ENCODE assay signal across 1 cellular context in genomic region chr5:179819296-179820126, GRCh38.
TF ChIP-seq lines count a peak whose summit lies in the region.

No MANE protein-coding gene starts in this region.

TF ChIP-seq in HepG2, 621 proteins besides CTCF, POLR2A, EP300 and RAD21 (continued from another document and continues in another):
- no peak; the same call in 1 of the 2 replicates for TF ChIP-seq ZNF569 (CRISPR knock-in tag; IDR thresholded peaks at IDR 0.05; ENCODE audit: borderline replicate concordance)
- TF ChIP-seq ZNF607 (CRISPR knock-in tag; IDR thresholded peaks at IDR 0.05; ENCODE audit: borderline replicate concordance), result peak; percentile 92; the same call in 1 of the 2 replicates
- TF ChIP-seq MYNN (CRISPR knock-in tag; IDR thresholded peaks at IDR 0.05; ENCODE audit: low read depth), result no peak
- TF ChIP-seq, protein P1, sequence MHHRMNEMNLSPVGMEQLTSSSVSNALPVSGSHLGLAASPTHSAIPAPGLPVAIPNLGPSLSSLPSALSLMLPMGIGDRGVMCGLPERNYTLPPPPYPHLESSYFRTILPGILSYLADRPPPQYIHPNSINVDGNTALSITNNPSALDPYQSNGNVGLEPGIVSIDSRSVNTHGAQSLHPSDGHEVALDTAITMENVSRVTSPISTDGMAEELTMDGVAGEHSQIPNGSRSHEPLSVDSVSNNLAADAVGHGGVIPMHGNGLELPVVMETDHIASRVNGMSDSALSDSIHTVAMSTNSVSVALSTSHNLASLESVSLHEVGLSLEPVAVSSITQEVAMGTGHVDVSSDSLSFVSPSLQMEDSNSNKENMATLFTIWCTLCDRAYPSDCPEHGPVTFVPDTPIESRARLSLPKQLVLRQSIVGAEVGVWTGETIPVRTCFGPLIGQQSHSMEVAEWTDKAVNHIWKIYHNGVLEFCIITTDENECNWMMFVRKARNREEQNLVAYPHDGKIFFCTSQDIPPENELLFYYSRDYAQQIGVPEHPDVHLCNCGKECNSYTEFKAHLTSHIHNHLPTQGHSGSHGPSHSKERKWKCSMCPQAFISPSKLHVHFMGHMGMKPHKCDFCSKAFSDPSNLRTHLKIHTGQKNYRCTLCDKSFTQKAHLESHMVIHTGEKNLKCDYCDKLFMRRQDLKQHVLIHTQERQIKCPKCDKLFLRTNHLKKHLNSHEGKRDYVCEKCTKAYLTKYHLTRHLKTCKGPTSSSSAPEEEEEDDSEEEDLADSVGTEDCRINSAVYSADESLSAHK (CRISPR knock-in tag; IDR thresholded peaks at IDR 0.05; ENCODE audit: borderline replicate concordance), result no peak
- 0 out of 2 replicates have a peak, but pooled peaks have one; percentile 15 for TF ChIP-seq KLF12 (CRISPR knock-in tag; IDR thresholded peaks at IDR 0.05; ENCODE audit: borderline replicate concordance)
- TF ChIP-seq ZNF761 (CRISPR knock-in tag; conservative IDR thresholded peaks at IDR 0.05), result no peak
- no peak for TF ChIP-seq SMYD3 (CRISPR knock-in tag; IDR thresholded peaks at IDR 0.05)
- TF ChIP-seq ZNF510 (CRISPR knock-in tag; IDR thresholded peaks at IDR 0.05; ENCODE audit: low read depth), result no peak
- peak; percentile 81; the same call in 1 of the 2 replicates for TF ChIP-seq ZSCAN25 (CRISPR knock-in tag; IDR thresholded peaks at IDR 0.05)
- TF ChIP-seq, protein P2, sequence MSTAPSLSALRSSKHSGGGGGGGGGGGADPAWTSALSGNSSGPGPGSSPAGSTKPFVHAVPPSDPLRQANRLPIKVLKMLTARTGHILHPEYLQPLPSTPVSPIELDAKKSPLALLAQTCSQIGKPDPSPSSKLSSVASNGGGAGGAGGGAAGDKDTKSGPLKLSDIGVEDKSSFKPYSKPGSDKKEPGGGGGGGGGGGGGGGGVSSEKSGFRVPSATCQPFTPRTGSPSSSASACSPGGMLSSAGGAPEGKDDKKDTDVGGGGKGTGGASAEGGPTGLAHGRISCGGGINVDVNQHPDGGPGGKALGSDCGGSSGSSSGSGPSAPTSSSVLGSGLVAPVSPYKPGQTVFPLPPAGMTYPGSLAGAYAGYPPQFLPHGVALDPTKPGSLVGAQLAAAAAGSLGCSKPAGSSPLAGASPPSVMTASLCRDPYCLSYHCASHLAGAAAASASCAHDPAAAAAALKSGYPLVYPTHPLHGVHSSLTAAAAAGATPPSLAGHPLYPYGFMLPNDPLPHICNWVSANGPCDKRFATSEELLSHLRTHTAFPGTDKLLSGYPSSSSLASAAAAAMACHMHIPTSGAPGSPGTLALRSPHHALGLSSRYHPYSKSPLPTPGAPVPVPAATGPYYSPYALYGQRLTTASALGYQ (CRISPR knock-in tag; IDR thresholded peaks at IDR 0.05), result no peak
- TF ChIP-seq ZNF33A (CRISPR knock-in tag; IDR thresholded peaks at IDR 0.05; ENCODE audit: borderline replicate concordance), result no peak
- no peak for TF ChIP-seq ZNF292 (CRISPR knock-in tag; IDR thresholded peaks at IDR 0.05; ENCODE audit: borderline replicate concordance, low read depth)
- TF ChIP-seq, protein P3, sequence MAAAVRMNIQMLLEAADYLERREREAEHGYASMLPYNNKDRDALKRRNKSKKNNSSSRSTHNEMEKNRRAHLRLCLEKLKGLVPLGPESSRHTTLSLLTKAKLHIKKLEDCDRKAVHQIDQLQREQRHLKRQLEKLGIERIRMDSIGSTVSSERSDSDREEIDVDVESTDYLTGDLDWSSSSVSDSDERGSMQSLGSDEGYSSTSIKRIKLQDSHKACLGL (CRISPR knock-in tag; IDR thresholded peaks at IDR 0.05), result peak; percentile 99; the same call in 1 of the 2 replicates
- TF ChIP-seq MLXIP (CRISPR knock-in tag; IDR thresholded peaks at IDR 0.05; ENCODE audit: borderline replicate concordance), result peak; percentile 66; the same call in 1 of the 2 replicates
- TF ChIP-seq JUNB (CRISPR knock-in tag; IDR thresholded peaks at IDR 0.05; ENCODE audit: borderline replicate concordance), result no peak
- no peak for TF ChIP-seq ZNF747 (CRISPR knock-in tag; IDR thresholded peaks at IDR 0.05; ENCODE audit: borderline replicate concordance)
- TF ChIP-seq ARNT (IDR thresholded peaks at IDR 0.05), result no peak
- peak; percentile 61; the same call in 1 of the 2 replicates for TF ChIP-seq AKAP8 (CRISPR knock-in tag; IDR thresholded peaks at IDR 0.05)
- TF ChIP-seq ZNF776 (CRISPR knock-in tag; IDR thresholded peaks at IDR 0.05), result peak; percentile 39; the same call in 1 of the 2 replicates
- no peak for TF ChIP-seq ZBTB26 (CRISPR knock-in tag; IDR thresholded peaks at IDR 0.05; ENCODE audit: borderline replicate concordance)
- peak; percentile 25 for TF ChIP-seq SKI (IDR thresholded peaks at IDR 0.05; ENCODE audit: partially characterized antibody)
- no peak for TF ChIP-seq SETDB1 (CRISPR knock-in tag; IDR thresholded peaks at IDR 0.05; ENCODE audit: borderline replicate concordance)
- TF ChIP-seq NBN (conservative IDR thresholded peaks at IDR 0.05), result no peak
- no peak for TF ChIP-seq ARID2 (CRISPR knock-in tag; IDR thresholded peaks at IDR 0.05; ENCODE audit: borderline replicate concordance)
- TF ChIP-seq HNF4G (IDR thresholded peaks at IDR 0.05; ENCODE audit: borderline replicate concordance, low read depth, low read length), result no peak
- TF ChIP-seq HNF4G (CRISPR knock-in tag; IDR thresholded peaks at IDR 0.05; ENCODE audit: borderline replicate concordance, low read depth), result no peak
- TF ChIP-seq EZH2 (conservative IDR thresholded peaks at IDR 0.05; ENCODE audit: low read depth, low read length), result no peak
- no peak for TF ChIP-seq HOXA5 (CRISPR knock-in tag; IDR thresholded peaks at IDR 0.05)
- no peak; the same call in 1 of the 2 replicates for TF ChIP-seq ARNTL (CRISPR knock-in tag; IDR thresholded peaks at IDR 0.05)
- no peak for TF ChIP-seq ZNF326 (CRISPR knock-in tag; IDR thresholded peaks at IDR 0.05; ENCODE audit: borderline replicate concordance)
- no peak for TF ChIP-seq ZNF720 (CRISPR knock-in tag; IDR thresholded peaks at IDR 0.05)
- 0 out of 2 replicates have a peak, but pooled peaks have one; percentile 75 for TF ChIP-seq AKNA (CRISPR knock-in tag; IDR thresholded peaks at IDR 0.05; ENCODE audit: borderline replicate concordance)
- TF ChIP-seq ZNF230 (CRISPR knock-in tag; IDR thresholded peaks at IDR 0.05), result no peak; the same call in 1 of the 2 replicates
- TF ChIP-seq, protein P4, sequence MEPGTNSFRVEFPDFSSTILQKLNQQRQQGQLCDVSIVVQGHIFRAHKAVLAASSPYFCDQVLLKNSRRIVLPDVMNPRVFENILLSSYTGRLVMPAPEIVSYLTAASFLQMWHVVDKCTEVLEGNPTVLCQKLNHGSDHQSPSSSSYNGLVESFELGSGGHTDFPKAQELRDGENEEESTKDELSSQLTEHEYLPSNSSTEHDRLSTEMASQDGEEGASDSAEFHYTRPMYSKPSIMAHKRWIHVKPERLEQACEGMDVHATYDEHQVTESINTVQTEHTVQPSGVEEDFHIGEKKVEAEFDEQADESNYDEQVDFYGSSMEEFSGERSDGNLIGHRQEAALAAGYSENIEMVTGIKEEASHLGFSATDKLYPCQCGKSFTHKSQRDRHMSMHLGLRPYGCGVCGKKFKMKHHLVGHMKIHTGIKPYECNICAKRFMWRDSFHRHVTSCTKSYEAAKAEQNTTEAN (CRISPR knock-in tag; conservative IDR thresholded peaks at IDR 0.05), result 0 out of 2 replicates have a peak, but pooled peaks have one; percentile 8
- TF ChIP-seq ZNF75D (CRISPR knock-in tag; IDR thresholded peaks at IDR 0.05; ENCODE audit: borderline replicate concordance), result no peak
- TF ChIP-seq SRF (IDR thresholded peaks at IDR 0.05; ENCODE audit: low read depth, low read length), result no peak
- TF ChIP-seq ZMYM3 (CRISPR knock-in tag; IDR thresholded peaks at IDR 0.05), result no peak; the same call in 1 of the 2 replicates
- TF ChIP-seq, protein P5, sequence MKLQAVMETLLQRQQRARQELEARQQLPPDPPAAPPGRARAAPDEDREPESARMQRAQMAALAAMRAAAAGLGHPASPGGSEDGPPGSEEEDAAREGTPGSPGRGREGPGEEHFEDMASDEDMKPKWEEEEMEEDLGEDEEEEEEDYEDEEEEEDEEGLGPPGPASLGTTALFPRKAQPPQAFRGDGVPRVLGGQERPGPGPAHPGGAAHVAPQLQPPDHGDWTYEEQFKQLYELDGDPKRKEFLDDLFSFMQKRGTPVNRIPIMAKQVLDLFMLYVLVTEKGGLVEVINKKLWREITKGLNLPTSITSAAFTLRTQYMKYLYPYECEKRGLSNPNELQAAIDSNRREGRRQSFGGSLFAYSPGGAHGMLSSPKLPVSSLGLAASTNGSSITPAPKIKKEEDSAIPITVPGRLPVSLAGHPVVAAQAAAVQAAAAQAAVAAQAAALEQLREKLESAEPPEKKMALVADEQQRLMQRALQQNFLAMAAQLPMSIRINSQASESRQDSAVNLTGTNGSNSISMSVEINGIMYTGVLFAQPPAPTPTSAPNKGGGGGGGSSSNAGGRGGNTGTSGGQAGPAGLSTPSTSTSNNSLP (IDR thresholded peaks at IDR 0.05; ENCODE audit: low read depth, low read length), result no peak
- no peak for TF ChIP-seq ZBTB1 (CRISPR knock-in tag; IDR thresholded peaks at IDR 0.05; ENCODE audit: borderline replicate concordance)
- peak; percentile 62 for TF ChIP-seq SAP130 (CRISPR knock-in tag; IDR thresholded peaks at IDR 0.05; ENCODE audit: low read depth)
- no peak for TF ChIP-seq ZFP41 (CRISPR knock-in tag; IDR thresholded peaks at IDR 0.05; ENCODE audit: borderline replicate concordance)
- 0 out of 2 replicates have a peak, but pooled peaks have one; percentile 45 for TF ChIP-seq DZIP1 (CRISPR knock-in tag; IDR thresholded peaks at IDR 0.05)
- TF ChIP-seq ELF4 (CRISPR knock-in tag; IDR thresholded peaks at IDR 0.05; ENCODE audit: borderline replicate concordance), result no peak
